11 cellular contexts compared by ENCODE assay signal in the genomic region with DNA sequence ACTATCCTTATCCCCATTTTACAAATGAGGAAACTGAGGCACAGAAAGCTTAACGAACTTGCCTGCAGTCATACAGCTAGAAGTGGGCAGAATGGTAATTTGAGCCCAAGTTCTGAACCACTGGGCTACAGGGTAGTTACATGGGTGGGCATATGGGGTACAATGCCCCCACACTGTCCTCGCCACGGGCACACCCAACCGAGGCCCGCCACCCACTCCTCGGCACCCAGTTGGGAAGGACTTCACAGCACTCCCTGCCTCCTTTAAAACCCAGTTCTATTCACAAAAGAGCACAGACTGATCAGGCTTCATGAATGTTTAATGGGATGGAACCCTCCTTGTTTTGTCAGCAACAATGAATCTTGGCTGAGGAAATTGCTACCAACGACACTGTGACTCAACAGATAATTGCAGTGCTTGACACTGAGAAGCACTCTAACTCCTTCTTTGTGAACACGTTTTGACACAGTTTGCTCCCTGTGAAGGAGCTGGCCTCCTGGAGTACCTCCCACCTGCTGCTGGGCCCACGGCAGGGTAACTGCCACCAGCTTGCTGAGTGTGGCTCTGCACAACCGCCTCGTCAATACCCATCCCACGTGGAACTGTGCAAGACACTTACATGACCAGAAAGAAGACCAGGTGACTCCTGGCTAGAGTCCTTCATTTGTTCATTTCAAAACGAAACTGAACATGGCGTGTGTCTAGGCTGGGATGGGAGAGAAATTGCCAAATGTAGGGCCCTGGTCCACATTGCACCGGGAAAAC.
DNase-seq lines count a peak whose midpoint lies in the region; ATAC-seq and TF ChIP-seq lines count a peak whose summit lies in the region.
"Had no signal": no experiment of that assay in that cellular context is flagged by ENCODE, and none has a peak within 500 bp of the region (broad histone marks: within the 10 kb centered on the region; RNA-seq: fewer than 3 reads in every experiment).

No MANE protein-coding gene starts in this region.

- peaks cover 6% of the 10 kb centered on the region for H3K4me1 Mint-ChIP-seq in stimulated activated naive CD8-positive, alpha-beta T cell treated with anti-CD3 and anti-CD28 coated beads, Interleukin-15, amount 100 ng/mL, for 72 hours
- H3K4me1 Mint-ChIP-seq: stimulated activated effector memory CD8-positive, alpha-beta T cell treated with anti-CD3 and anti-CD28 coated beads, Interleukin-12 subunit alpha, Interleukin-12 subunit beta, amount 100 ng/mL, for 72 hours had no signal

- no peaks in the 10 kb centered on the region for H3K9me3 Mint-ChIP-seq in stimulated activated naive CD8-positive, alpha-beta T cell treated with anti-CD3 and anti-CD28 coated beads, Interleukin-15, amount 100 ng/mL, for 72 hours
- H3K9me3 Mint-ChIP-seq: stimulated activated effector memory CD8-positive, alpha-beta T cell treated with anti-CD3 and anti-CD28 coated beads, Interleukin-12 subunit alpha, Interleukin-12 subunit beta, amount 100 ng/mL, for 72 hours had no signal

- no peaks in the 10 kb centered on the region for H3K9me3 ChIP-seq in suprapubic skin

- intact Hi-C loops in head of caudate nucleus (cut with DNase I): no loop called here

- no peak overlapping the region for H3K27ac Mint-ChIP-seq in stimulated activated naive CD8-positive, alpha-beta T cell treated with anti-CD3 and anti-CD28 coated beads, Interleukin-15, amount 100 ng/mL, for 72 hours
- H3K27ac Mint-ChIP-seq: stimulated activated effector memory CD8-positive, alpha-beta T cell treated with anti-CD3 and anti-CD28 coated beads, Interleukin-12 subunit alpha, Interleukin-12 subunit beta, amount 100 ng/mL, for 72 hours had no signal

- H3K27me3 ChIP-seq in suprapubic skin: no peaks in the 10 kb centered on the region

- ATAC-seq in stimulated activated naive CD8-positive, alpha-beta T cell treated with anti-CD3 and anti-CD28 coated beads, Interleukin-15, amount 100 ng/mL, for 72 hours: no peak
- no peak for ATAC-seq in GM21723 (IDR thresholded peaks at IDR 0.05; ENCODE audit: unreplicated experiment)
- ATAC-seq: stimulated activated effector memory CD8-positive, alpha-beta T cell treated with anti-CD3 and anti-CD28 coated beads, Interleukin-12 subunit alpha, Interleukin-12 subunit beta, amount 100 ng/mL, for 72 hours had no signal

- H3K4me3 Mint-ChIP-seq in stimulated activated naive CD8-positive, alpha-beta T cell treated with anti-CD3 and anti-CD28 coated beads, Interleukin-15, amount 100 ng/mL, for 72 hours: no peak overlapping the region
- H3K4me3 Mint-ChIP-seq: stimulated activated effector memory CD8-positive, alpha-beta T cell treated with anti-CD3 and anti-CD28 coated beads, Interleukin-12 subunit alpha, Interleukin-12 subunit beta, amount 100 ng/mL, for 72 hours had no signal

- no peak for TF ChIP-seq EP300 in suprapubic skin (IDR thresholded peaks at IDR 0.05)

- DNase-seq in NCI-H510A treated with DMSO at 0.1 percent for 48 hours (lab: John Stamatoyannopoulos, UW) (peak; percentile 73), NCI-H510A (lab: John Stamatoyannopoulos, UW) (no peak), NOMO-1 treated with DMSO at 0.1 percent for 48 hours (lab: John Stamatoyannopoulos, UW; ENCODE audit: unreplicated experiment) (peak; percentile 93), head of caudate nucleus (peak in 29 of 42 donors; percentile 17 to 83 (median 48)), suprapubic skin (ENCODE audit: low spot score in 2 of 2) (peak in 1 of 2 donors; percentile 9), NCI-H446 treated with DMSO at 0.1 percent for 48 hours (lab: John Stamatoyannopoulos, UW) (no peak)
- DNase-seq in stimulated activated naive CD8-positive, alpha-beta T cell treated with anti-CD3 and anti-CD28 coated beads, Interleukin-15, amount 100 ng/mL, for 72 hours: no peak
- DNase-seq: activated gamma-delta T cell treated with Interleukin-2 at 50 U/mL for 16 hours had no signal

- peaks cover 33% of the 10 kb centered on the region for H3K4me1 ChIP-seq in suprapubic skin

- no peaks in the 10 kb centered on the region for H3K27me3 Mint-ChIP-seq in stimulated activated naive CD8-positive, alpha-beta T cell treated with anti-CD3 and anti-CD28 coated beads, Interleukin-15, amount 100 ng/mL, for 72 hours

- TF ChIP-seq POLR2A in suprapubic skin (IDR thresholded peaks at IDR 0.05): no peak

- WGBS in suprapubic skin: 79% methylated on average over 13 of the region's 15 CpGs

- H3K27ac ChIP-seq in suprapubic skin: peak overlapping the region; percentile 15
- H3K27ac ChIP-seq: VCaP had no signal

- no peak overlapping the region for H3K4me3 ChIP-seq in suprapubic skin

- no peaks in the 10 kb centered on the region for H3K36me3 ChIP-seq in suprapubic skin

- no peak for TF ChIP-seq CTCF in suprapubic skin (IDR thresholded peaks at IDR 0.05)

Comparison
In these comparisons a context has a peak if more than half of its experiments do, and no peak if none do; other contexts are left out.
1. DNase-seq: peak in NCI-H510A treated with DMSO at 0.1 percent for 48 hours (single experiment), NOMO-1 treated with DMSO at 0.1 percent for 48 hours (single experiment) and head of caudate nucleus (29 of 42); none in NCI-H510A (single experiment), NCI-H446 treated with DMSO at 0.1 percent for 48 hours (single experiment) and stimulated activated naive CD8-positive, alpha-beta T cell treated with anti-CD3 and anti-CD28 coated beads, Interleukin-15, amount 100 ng/mL, for 72 hours (0 of 2).